11 cellular contexts compared by ENCODE assay signal in genomic region chr15:58229297-58229768, GRCh38.
DNase-seq lines count a peak whose midpoint lies in the region; ATAC-seq, FAIRE-seq and TF ChIP-seq lines count a peak whose summit lies in the region.
"Had no signal": no experiment of that assay in that cellular context is flagged by ENCODE, and none has a peak within 500 bp of the region (broad histone marks: within the 10 kb centered on the region; RNA-seq: fewer than 3 reads in every experiment).

No MANE protein-coding gene starts in this region.

- peak overlapping the region; percentile 73 to 79 for H3K27ac ChIP-seq in right atrium auricular region
- H3K27ac ChIP-seq in pancreas = peak overlapping the region in 2 of 4 donors; percentile 41 to 44
- no peak overlapping the region for H3K27ac ChIP-seq in effector memory CD4-positive, alpha-beta T cell (ENCODE audit: insufficient read depth, low read length, poor library complexity, severe bottlenecking)
- H3K27ac ChIP-seq: KMS-11 had no signal

- TF ChIP-seq CTCF in right atrium auricular region (IDR thresholded peaks at IDR 0.05) (no peak), pancreas (IDR thresholded peaks at IDR 0.05) (no peak)

- POLR2A ChIA-PET in HEK293T (lab: Yijun Ruan, JAX) = no interaction called here

- ATAC-seq in pancreas = peak in 3 of 4 donors; percentile 50 to 66 (median 63)
- no peak for ATAC-seq in activated T-helper 17 cell treated with anti-CD3 and anti-CD28 coated beads, Interleukin-2, amount 50 U/mL, for 72 hours (replicated peaks)
- ATAC-seq: naive thymus-derived CD4-positive, alpha-beta T cell had no signal

- DNase-seq in GM12892 (ENCODE audit: insufficient read length) (no peak), SW480 (ENCODE audit: low spot score) (peak; percentile 60), right atrium auricular region (ENCODE audit: low spot score) (no peak), pancreas (no peak), HEK293T (ENCODE audit: extremely low spot score) (no peak), NCI-H1417 treated with DMSO at 0.1 percent for 48 hours (lab: John Stamatoyannopoulos, UW) (no peak)
- DNase-seq in effector memory CD4-positive, alpha-beta T cell = no peak
- DNase-seq: activated naive CD4-positive, alpha-beta T cell treated with anti-CD3 and anti-CD28 coated beads, Interleukin-2, amount 50 U/mL, for 16 hours had no signal

- H3K36me3 ChIP-seq in right atrium auricular region (no peaks in the 10 kb centered on the region), pancreas (no peaks in the 10 kb centered on the region)
- no peaks in the 10 kb centered on the region for H3K36me3 ChIP-seq in effector memory CD4-positive, alpha-beta T cell (ENCODE audit: control insufficient read depth, insufficient read depth, low read length)

- H3K27me3 Mint-ChIP-seq in activated T-helper 17 cell treated with anti-CD3 and anti-CD28 coated beads, Interleukin-2, amount 50 U/mL, for 72 hours = peaks cover 3% of the 10 kb centered on the region

- H3K4me3 ChIP-seq in right atrium auricular region = no peak overlapping the region
- no peak overlapping the region for H3K4me3 ChIP-seq in pancreas
- H3K4me3 ChIP-seq in effector memory CD4-positive, alpha-beta T cell (ENCODE audit: insufficient read depth, low read depth, low read length, poor library complexity, severe bottlenecking) = no peak overlapping the region

- no peaks in the 10 kb centered on the region for H3K27me3 ChIP-seq in right atrium auricular region
- no peaks in the 10 kb centered on the region for H3K27me3 ChIP-seq in pancreas
- peaks cover 7% of the 10 kb centered on the region for H3K27me3 ChIP-seq in effector memory CD4-positive, alpha-beta T cell (replicated peaks; ENCODE audit: control insufficient read depth, insufficient read depth, low read length, poor library complexity, severe bottlenecking)

- no peak overlapping the region for H3K27ac Mint-ChIP-seq in activated T-helper 17 cell treated with anti-CD3 and anti-CD28 coated beads, Interleukin-2, amount 50 U/mL, for 72 hours

- WGBS in pancreas, 2 donors = 6 to 15% methylated on average over 8 of the region's 8 CpGs

- no peak overlapping the region for H3K4me3 Mint-ChIP-seq in activated T-helper 17 cell treated with anti-CD3 and anti-CD28 coated beads, Interleukin-2, amount 50 U/mL, for 72 hours

- H3K9me3 ChIP-seq in right atrium auricular region (no peaks in the 10 kb centered on the region), pancreas (no peaks in the 10 kb centered on the region)
- no peaks in the 10 kb centered on the region for H3K9me3 ChIP-seq in effector memory CD4-positive, alpha-beta T cell (ENCODE audit: control insufficient read depth, low read length)

- FAIRE-seq in GM12892 (lab: Jason Lieb, UNC) (peak; percentile 17), pancreas (lab: Jason Lieb, UNC) (no peak)

- CTCF ChIA-PET in HEK293T (lab: Yijun Ruan, JAX) = no interaction called here

- H3K36me3 Mint-ChIP-seq in activated T-helper 17 cell treated with anti-CD3 and anti-CD28 coated beads, Interleukin-2, amount 50 U/mL, for 72 hours (ENCODE audit: low read depth) = no peaks in the 10 kb centered on the region
- H3K36me3 Mint-ChIP-seq: naive thymus-derived CD4-positive, alpha-beta T cell had no signal

- intact Hi-C loops in pancreas (cut with DNase I) = loop anchor here in 1 of 3 donors (5.0 kb wide), 1 partner anchor 528 kb away; no protein-coding TSS in a partner anchor

- H3K4me1 Mint-ChIP-seq in activated T-helper 17 cell treated with anti-CD3 and anti-CD28 coated beads, Interleukin-2, amount 50 U/mL, for 72 hours = no peaks in the 10 kb centered on the region

- no peak for TF ChIP-seq POLR2A in GM12892 (IDR thresholded peaks at IDR 0.05; ENCODE audit: low read depth, low read length)

- H3K9me3 Mint-ChIP-seq in activated T-helper 17 cell treated with anti-CD3 and anti-CD28 coated beads, Interleukin-2, amount 50 U/mL, for 72 hours = no peaks in the 10 kb centered on the region
- H3K9me3 Mint-ChIP-seq: naive thymus-derived CD4-positive, alpha-beta T cell had no signal

- peaks cover 0 to 35% of the 10 kb centered on the region in 2 donors for H3K4me1 ChIP-seq in right atrium auricular region
- no peaks in the 10 kb centered on the region for H3K4me1 ChIP-seq in pancreas
- no peaks in the 10 kb centered on the region for H3K4me1 ChIP-seq in effector memory CD4-positive, alpha-beta T cell (ENCODE audit: control insufficient read depth, insufficient read depth, low read length, poor library complexity, severe bottlenecking)

TF ChIP-seq in HEK293T, 16 proteins besides CTCF, POLR2A, EP300 and RAD21:
- no peak for TF ChIP-seq NFRKB (IDR thresholded peaks at IDR 0.05)
- no peak for TF ChIP-seq CTBP1 (IDR thresholded peaks at IDR 0.05; ENCODE audit: borderline replicate concordance)
- no peak for TF ChIP-seq TARDBP (IDR thresholded peaks at IDR 0.05)
- no peak for TF ChIP-seq ZNF384 (IDR thresholded peaks at IDR 0.05)
- no peak for TF ChIP-seq LEF1 (IDR thresholded peaks at IDR 0.05; ENCODE audit: borderline replicate concordance)
